Comparison of ENCODE assay signal across 1 cellular context in the genomic region with DNA sequence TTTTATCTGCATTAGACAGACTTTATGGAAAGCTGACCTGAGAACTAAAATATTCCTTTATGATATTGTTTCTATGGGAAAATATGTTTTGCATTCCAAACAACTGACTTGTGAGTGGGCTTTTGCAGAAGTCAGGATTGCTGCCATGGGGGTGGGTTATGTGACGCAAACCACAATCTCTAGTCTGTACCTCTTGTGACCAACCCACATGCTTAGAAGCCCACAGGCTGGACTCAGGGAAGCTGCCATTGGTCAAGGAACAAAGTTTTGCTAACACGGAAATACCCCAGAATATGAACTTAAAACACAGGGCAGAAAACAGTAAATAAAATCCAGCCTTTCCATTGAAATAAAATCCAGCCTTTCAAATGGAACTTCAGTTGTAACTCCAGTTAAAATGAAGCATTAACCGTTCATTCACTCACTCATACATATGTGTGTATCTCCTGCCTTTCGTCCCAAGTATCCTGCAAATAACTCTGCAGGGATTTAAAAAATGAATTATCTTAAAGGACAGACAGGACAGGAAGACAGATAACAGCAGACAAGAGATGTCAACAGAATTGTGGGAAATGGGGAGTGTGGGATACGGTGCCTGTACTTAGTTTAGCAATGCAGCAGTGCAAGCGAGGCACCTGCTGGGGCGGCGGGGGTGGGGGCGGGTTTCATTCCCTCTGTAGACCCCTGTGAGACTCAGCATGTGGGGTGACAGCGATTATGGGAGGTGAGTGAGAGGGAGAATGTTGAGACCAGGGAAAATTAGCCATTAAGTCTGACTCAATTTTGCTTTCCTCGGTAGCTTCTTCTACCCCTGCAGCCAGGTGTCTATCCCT.
TF ChIP-seq lines count a peak whose summit lies in the region.

No MANE protein-coding gene starts in this region.

TF ChIP-seq in K562, 482 proteins besides CTCF, POLR2A, EP300 and RAD21 (continued from another document and continues in another):
- TF ChIP-seq FOXM1 (IDR thresholded peaks at IDR 0.05; ENCODE audit: low read depth), result peak; percentile 36; the same call in 1 of the 2 replicates
- no peak for TF ChIP-seq FOXM1 (CRISPR knock-in tag; IDR thresholded peaks at IDR 0.05; ENCODE audit: low read depth)
- peak; percentile 68 for TF ChIP-seq TAL1 (IDR thresholded peaks at IDR 0.05)
- TF ChIP-seq FOSL1 (tag; conservative IDR thresholded peaks at IDR 0.05), result no peak
- no peak for TF ChIP-seq RUNX1 (IDR thresholded peaks at IDR 0.05; ENCODE audit: low read depth)
- TF ChIP-seq ZBTB17 (CRISPR knock-in tag; IDR thresholded peaks at IDR 0.05), result no peak
- no peak for TF ChIP-seq ZFPM2 (CRISPR knock-in tag; IDR thresholded peaks at IDR 0.05)
- TF ChIP-seq TEAD1 (CRISPR knock-in tag; IDR thresholded peaks at IDR 0.05), result no peak
- TF ChIP-seq, protein P1, sequence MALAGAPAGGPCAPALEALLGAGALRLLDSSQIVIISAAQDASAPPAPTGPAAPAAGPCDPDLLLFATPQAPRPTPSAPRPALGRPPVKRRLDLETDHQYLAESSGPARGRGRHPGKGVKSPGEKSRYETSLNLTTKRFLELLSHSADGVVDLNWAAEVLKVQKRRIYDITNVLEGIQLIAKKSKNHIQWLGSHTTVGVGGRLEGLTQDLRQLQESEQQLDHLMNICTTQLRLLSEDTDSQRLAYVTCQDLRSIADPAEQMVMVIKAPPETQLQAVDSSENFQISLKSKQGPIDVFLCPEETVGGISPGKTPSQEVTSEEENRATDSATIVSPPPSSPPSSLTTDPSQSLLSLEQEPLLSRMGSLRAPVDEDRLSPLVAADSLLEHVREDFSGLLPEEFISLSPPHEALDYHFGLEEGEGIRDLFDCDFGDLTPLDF (CRISPR knock-in tag; IDR thresholded peaks at IDR 0.05), result no peak
- TF ChIP-seq, protein P2, sequence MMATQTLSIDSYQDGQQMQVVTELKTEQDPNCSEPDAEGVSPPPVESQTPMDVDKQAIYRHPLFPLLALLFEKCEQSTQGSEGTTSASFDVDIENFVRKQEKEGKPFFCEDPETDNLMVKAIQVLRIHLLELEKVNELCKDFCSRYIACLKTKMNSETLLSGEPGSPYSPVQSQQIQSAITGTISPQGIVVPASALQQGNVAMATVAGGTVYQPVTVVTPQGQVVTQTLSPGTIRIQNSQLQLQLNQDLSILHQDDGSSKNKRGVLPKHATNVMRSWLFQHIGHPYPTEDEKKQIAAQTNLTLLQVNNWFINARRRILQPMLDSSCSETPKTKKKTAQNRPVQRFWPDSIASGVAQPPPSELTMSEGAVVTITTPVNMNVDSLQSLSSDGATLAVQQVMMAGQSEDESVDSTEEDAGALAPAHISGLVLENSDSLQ (IDR thresholded peaks at IDR 0.05), result no peak; the same call in 1 of the 2 replicates
- TF ChIP-seq HNRNPLL (IDR thresholded peaks at IDR 0.05; ENCODE audit: low read depth, low read length, poor library complexity, severe bottlenecking), result no peak
- peak; percentile 32; the same call in 1 of the 2 replicates for TF ChIP-seq NCOR1 (IDR thresholded peaks at IDR 0.05)
- TF ChIP-seq, protein P3, sequence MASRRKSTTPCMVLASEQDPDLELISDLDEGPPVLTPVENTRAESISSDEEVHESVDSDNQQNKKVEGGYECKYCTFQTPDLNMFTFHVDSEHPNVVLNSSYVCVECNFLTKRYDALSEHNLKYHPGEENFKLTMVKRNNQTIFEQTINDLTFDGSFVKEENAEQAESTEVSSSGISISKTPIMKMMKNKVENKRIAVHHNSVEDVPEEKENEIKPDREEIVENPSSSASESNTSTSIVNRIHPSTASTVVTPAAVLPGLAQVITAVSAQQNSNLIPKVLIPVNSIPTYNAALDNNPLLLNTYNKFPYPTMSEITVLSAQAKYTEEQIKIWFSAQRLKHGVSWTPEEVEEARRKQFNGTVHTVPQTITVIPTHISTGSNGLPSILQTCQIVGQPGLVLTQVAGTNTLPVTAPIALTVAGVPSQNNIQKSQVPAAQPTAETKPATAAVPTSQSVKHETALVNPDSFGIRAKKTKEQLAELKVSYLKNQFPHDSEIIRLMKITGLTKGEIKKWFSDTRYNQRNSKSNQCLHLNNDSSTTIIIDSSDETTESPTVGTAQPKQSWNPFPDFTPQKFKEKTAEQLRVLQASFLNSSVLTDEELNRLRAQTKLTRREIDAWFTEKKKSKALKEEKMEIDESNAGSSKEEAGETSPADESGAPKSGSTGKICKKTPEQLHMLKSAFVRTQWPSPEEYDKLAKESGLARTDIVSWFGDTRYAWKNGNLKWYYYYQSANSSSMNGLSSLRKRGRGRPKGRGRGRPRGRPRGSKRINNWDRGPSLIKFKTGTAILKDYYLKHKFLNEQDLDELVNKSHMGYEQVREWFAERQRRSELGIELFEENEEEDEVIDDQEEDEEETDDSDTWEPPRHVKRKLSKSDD (conservative IDR thresholded peaks at IDR 0.05; ENCODE audit: low read length), result no peak
- peak; percentile 46; the same call in 1 of the 2 replicates for TF ChIP-seq SOX6 (IDR thresholded peaks at IDR 0.05)
- TF ChIP-seq HDAC2 (IDR thresholded peaks at IDR 0.05), result 0 out of 2 replicates have a peak, but pooled peaks have one; percentile 64
- no peak for TF ChIP-seq NR3C1 (CRISPR knock-in tag; IDR thresholded peaks at IDR 0.05)
- no peak for TF ChIP-seq TRIM24 (IDR thresholded peaks at IDR 0.05)
- TF ChIP-seq DACH1 (IDR thresholded peaks at IDR 0.05; ENCODE audit: partially characterized antibody), result no peak
- peak; percentile 65; the same call in 1 of the 2 replicates for TF ChIP-seq TEAD4 (IDR thresholded peaks at IDR 0.05; ENCODE audit: low read length)
- no peak for TF ChIP-seq TEAD4 (CRISPR knock-in tag; IDR thresholded peaks at IDR 0.05; ENCODE audit: borderline replicate concordance)
- no peak for TF ChIP-seq ATF1 (CRISPR knock-in tag; IDR thresholded peaks at IDR 0.05)
- no peak for TF ChIP-seq ATF1 (tag; IDR thresholded peaks at IDR 0.05)
- no peak for TF ChIP-seq ARID2 (IDR thresholded peaks at IDR 0.05)
- TF ChIP-seq KLF16 (IDR thresholded peaks at IDR 0.05), result 0 out of 2 replicates have a peak, but pooled peaks have one; percentile 45
- no peak for TF ChIP-seq RBFOX2 (IDR thresholded peaks at IDR 0.05; ENCODE audit: low read depth, low read length)
- TF ChIP-seq ETV5 (CRISPR knock-in tag; IDR thresholded peaks at IDR 0.05; ENCODE audit: low read depth), result no peak
- no peak for TF ChIP-seq NRF1 (conservative IDR thresholded peaks at IDR 0.05 in 1 of 2, IDR thresholded peaks at IDR 0.05 in 1 of 2)
- peak; percentile 73 for TF ChIP-seq CBFA2T3 (IDR thresholded peaks at IDR 0.05)
- peak; percentile 44; the same call in 1 of the 2 replicates for TF ChIP-seq CBFA2T2 (conservative IDR thresholded peaks at IDR 0.05)
- TF ChIP-seq, protein P4, sequence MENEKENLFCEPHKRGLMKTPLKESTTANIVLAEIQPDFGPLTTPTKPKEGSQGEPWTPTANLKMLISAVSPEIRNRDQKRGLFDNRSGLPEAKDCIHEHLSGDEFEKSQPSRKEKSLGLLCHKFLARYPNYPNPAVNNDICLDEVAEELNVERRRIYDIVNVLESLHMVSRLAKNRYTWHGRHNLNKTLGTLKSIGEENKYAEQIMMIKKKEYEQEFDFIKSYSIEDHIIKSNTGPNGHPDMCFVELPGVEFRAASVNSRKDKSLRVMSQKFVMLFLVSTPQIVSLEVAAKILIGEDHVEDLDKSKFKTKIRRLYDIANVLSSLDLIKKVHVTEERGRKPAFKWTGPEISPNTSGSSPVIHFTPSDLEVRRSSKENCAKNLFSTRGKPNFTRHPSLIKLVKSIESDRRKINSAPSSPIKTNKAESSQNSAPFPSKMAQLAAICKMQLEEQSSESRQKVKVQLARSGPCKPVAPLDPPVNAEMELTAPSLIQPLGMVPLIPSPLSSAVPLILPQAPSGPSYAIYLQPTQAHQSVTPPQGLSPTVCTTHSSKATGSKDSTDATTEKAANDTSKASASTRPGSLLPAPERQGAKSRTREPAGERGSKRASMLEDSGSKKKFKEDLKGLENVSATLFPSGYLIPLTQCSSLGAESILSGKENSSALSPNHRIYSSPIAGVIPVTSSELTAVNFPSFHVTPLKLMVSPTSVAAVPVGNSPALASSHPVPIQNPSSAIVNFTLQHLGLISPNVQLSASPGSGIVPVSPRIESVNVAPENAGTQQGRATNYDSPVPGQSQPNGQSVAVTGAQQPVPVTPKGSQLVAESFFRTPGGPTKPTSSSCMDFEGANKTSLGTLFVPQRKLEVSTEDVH (IDR thresholded peaks at IDR 0.05; ENCODE audit: low read depth, partially characterized antibody), result no peak
- TF ChIP-seq, protein P5, sequence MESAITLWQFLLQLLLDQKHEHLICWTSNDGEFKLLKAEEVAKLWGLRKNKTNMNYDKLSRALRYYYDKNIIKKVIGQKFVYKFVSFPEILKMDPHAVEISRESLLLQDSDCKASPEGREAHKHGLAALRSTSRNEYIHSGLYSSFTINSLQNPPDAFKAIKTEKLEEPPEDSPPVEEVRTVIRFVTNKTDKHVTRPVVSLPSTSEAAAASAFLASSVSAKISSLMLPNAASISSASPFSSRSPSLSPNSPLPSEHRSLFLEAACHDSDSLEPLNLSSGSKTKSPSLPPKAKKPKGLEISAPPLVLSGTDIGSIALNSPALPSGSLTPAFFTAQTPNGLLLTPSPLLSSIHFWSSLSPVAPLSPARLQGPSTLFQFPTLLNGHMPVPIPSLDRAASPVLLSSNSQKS (CRISPR knock-in tag; IDR thresholded peaks at IDR 0.05), result no peak
- TF ChIP-seq, protein P6, sequence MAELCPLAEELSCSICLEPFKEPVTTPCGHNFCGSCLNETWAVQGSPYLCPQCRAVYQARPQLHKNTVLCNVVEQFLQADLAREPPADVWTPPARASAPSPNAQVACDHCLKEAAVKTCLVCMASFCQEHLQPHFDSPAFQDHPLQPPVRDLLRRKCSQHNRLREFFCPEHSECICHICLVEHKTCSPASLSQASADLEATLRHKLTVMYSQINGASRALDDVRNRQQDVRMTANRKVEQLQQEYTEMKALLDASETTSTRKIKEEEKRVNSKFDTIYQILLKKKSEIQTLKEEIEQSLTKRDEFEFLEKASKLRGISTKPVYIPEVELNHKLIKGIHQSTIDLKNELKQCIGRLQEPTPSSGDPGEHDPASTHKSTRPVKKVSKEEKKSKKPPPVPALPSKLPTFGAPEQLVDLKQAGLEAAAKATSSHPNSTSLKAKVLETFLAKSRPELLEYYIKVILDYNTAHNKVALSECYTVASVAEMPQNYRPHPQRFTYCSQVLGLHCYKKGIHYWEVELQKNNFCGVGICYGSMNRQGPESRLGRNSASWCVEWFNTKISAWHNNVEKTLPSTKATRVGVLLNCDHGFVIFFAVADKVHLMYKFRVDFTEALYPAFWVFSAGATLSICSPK (IDR thresholded peaks at IDR 0.05; ENCODE audit: borderline replicate concordance), result no peak
- TF ChIP-seq TCFL5 (CRISPR knock-in tag; conservative IDR thresholded peaks at IDR 0.05), result no peak
- TF ChIP-seq HDAC1 (IDR thresholded peaks at IDR 0.05), result peak in 1 of 2 experiments; percentile 70; a peak in 1 of 4 replicates
- TF ChIP-seq KHSRP (IDR thresholded peaks at IDR 0.05), result no peak
- TF ChIP-seq, protein P7, sequence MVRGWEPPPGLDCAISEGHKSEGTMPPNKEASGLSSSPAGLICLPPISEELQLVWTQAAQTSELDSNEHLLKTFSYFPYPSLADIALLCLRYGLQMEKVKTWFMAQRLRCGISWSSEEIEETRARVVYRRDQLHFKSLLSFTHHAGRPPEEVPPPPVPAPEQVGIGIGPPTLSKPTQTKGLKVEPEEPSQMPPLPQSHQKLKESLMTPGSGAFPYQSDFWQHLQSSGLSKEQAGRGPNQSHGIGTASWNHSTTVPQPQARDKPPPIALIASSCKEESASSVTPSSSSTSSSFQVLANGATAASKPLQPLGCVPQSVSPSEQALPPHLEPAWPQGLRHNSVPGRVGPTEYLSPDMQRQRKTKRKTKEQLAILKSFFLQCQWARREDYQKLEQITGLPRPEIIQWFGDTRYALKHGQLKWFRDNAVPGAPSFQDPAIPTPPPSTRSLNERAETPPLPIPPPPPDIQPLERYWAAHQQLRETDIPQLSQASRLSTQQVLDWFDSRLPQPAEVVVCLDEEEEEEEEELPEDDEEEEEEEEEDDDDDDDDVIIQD (CRISPR knock-in tag; IDR thresholded peaks at IDR 0.05), result no peak
- TF ChIP-seq TAF1 (IDR thresholded peaks at IDR 0.05; ENCODE audit: control insufficient read depth, extremely low read depth, insufficient read depth, low read length, severe bottlenecking), result no peak
- TF ChIP-seq, protein P8, sequence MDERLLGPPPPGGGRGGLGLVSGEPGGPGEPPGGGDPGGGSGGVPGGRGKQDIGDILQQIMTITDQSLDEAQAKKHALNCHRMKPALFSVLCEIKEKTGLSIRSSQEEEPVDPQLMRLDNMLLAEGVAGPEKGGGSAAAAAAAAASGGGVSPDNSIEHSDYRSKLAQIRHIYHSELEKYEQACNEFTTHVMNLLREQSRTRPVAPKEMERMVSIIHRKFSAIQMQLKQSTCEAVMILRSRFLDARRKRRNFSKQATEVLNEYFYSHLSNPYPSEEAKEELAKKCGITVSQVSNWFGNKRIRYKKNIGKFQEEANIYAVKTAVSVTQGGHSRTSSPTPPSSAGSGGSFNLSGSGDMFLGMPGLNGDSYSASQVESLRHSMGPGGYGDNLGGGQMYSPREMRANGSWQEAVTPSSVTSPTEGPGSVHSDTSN (CRISPR knock-in tag; IDR thresholded peaks at IDR 0.05; ENCODE audit: low read depth), result no peak
- TF ChIP-seq, protein P8 (tag; conservative IDR thresholded peaks at IDR 0.05; ENCODE audit: low read depth), result 0 out of 2 replicates have a peak, but pooled peaks have one; percentile 12
- TF ChIP-seq MEIS2 (IDR thresholded peaks at IDR 0.05; ENCODE audit: partially characterized antibody), result peak; percentile 75
- TF ChIP-seq ZNF75A (CRISPR knock-in tag; IDR thresholded peaks at IDR 0.05), result peak; percentile 91
- TF ChIP-seq HMG20B (CRISPR knock-in tag; IDR thresholded peaks at IDR 0.05), result no peak
- TF ChIP-seq HCFC1 (IDR thresholded peaks at IDR 0.05; ENCODE audit: low read depth, low read length), result no peak
- no peak for TF ChIP-seq ZNF217 (CRISPR knock-in tag; IDR thresholded peaks at IDR 0.05)
- TF ChIP-seq ZNF253 (CRISPR knock-in tag; conservative IDR thresholded peaks at IDR 0.05), result no peak
- TF ChIP-seq MED1 (CRISPR knock-in tag; IDR thresholded peaks at IDR 0.05; ENCODE audit: borderline replicate concordance), result no peak
- TF ChIP-seq SMC3 (conservative IDR thresholded peaks at IDR 0.05; ENCODE audit: insufficient read depth, low read depth, low read length), result no peak
- no peak for TF ChIP-seq PHF21A (IDR thresholded peaks at IDR 0.05; ENCODE audit: borderline replicate concordance, low read depth)
- TF ChIP-seq SNIP1 (IDR thresholded peaks at IDR 0.05; ENCODE audit: low read depth), result no peak
- TF ChIP-seq TOE1 (IDR thresholded peaks at IDR 0.05; ENCODE audit: borderline replicate concordance), result no peak
- TF ChIP-seq TOE1 (CRISPR knock-in tag; IDR thresholded peaks at IDR 0.05; ENCODE audit: borderline replicate concordance, low read depth), result no peak
- TF ChIP-seq ZNF778 (CRISPR knock-in tag; IDR thresholded peaks at IDR 0.05), result no peak
